ENCODE assay signal across 12 cellular contexts in the genomic region with DNA sequence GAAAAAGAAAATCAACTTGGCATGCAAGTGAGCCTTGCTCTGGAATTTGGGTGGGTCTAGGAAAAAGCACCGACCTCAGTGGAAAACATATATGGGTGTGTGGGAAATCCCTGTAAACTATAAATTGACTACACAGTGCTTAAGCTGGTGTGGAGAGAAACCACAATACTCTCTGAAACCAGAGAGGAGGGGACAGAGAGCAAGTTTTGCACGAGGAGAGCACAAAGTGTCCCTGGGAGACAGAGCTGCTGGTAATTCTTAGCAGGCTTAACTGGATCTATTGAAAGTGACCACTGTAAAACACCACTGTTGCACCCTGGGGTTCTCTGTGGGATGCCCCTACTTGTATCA. TPM values are rescaled to one million over a fixed set of nuclear protein-coding genes. Genes with fewer than 3 reads are reported as not detected.
DNase-seq lines count a peak whose midpoint lies in the region; ATAC-seq, FAIRE-seq and TF ChIP-seq lines count a peak whose summit lies in the region.
"Had no signal": no experiment of that assay in that cellular context is flagged by ENCODE, and none has a peak within 500 bp of the region (broad histone marks: within the 10 kb centered on the region; RNA-seq: fewer than 3 reads in every experiment).

No MANE protein-coding gene starts in this region.

- peak; percentile 37 for DNase-seq in neural progenitor cell (ENCODE audit: low spot score)
- no peak for DNase-seq in small intestine
- DNase-seq in HT-29 (ENCODE audit: low spot score), result no peak
- DNase-seq in ascending aorta (ENCODE audit: low spot score in 2 of 2), result no peak
- no peak for DNase-seq in NCI-H1694 treated with DMSO at 0.1 percent for 48 hours (lab: John Stamatoyannopoulos, UW)
- DNase-seq: activated naive CD4-positive, alpha-beta T cell treated with Interleukin-2 at 50 U/mL for 16 hours; erythroblast; NCI-H2081 treated with DMSO at 0.1 percent for 48 hours; upper lobe of right lung had no signal

- no peak overlapping the region for H3K4me3 Mint-ChIP-seq in neural progenitor cell

- no peaks in the 10 kb centered on the region for H3K36me3 Mint-ChIP-seq in neural progenitor cell

- no peak for FAIRE-seq in small intestine (lab: Jason Lieb, UNC)

- H3K4me1 Mint-ChIP-seq in neural progenitor cell, result no peaks in the 10 kb centered on the region

- TF ChIP-seq CTCF in neural progenitor cell (IDR thresholded peaks at IDR 0.05), result no peak
- TF ChIP-seq CTCF in ascending aorta (IDR thresholded peaks at IDR 0.05), result no peak

- peaks cover 5% of the 10 kb centered on the region for H3F3A ChIP-seq in neural progenitor cell (ENCODE audit: low read depth)

- H3K9ac ChIP-seq in neural progenitor cell, result no peak overlapping the region

- H3K27me3 Mint-ChIP-seq in neural progenitor cell (ENCODE audit: insufficient read depth, low read depth), result peaks cover 1% of the 10 kb centered on the region

- no peaks in the 10 kb centered on the region for H3K9me3 ChIP-seq in neural progenitor cell (ENCODE audit: low read depth)
- no peaks in the 10 kb centered on the region for H3K9me3 ChIP-seq in small intestine (ENCODE audit: control insufficient read depth, low read depth)
- no peaks in the 10 kb centered on the region for H3K9me3 ChIP-seq in ascending aorta
- H3K9me3 ChIP-seq: upper lobe of right lung had no signal

- H3K27ac ChIP-seq in neural progenitor cell (no peak overlapping the region), small intestine (ENCODE audit: low read depth in 1 of 2, low read length in 1 of 2) (no peak overlapping the region), ascending aorta (no peak overlapping the region)
- H3K27ac ChIP-seq: upper lobe of right lung had no signal

- H3K4me3 ChIP-seq in neural progenitor cell (no peak overlapping the region), small intestine (ENCODE audit: low read depth in 1 of 2, low read length in 2 of 2) (no peak overlapping the region), ascending aorta (no peak overlapping the region)
- H3K4me3 ChIP-seq: upper lobe of right lung had no signal

- 29 to 39% (median 35%) methylated on average over 2 of the region's 2 CpGs for WGBS in small intestine, 3 donors

- H3K27ac Mint-ChIP-seq in neural progenitor cell, result no peak overlapping the region

- H3K4me1 ChIP-seq in neural progenitor cell (peaks cover 13% of the 10 kb centered on the region), small intestine (ENCODE audit: control insufficient read depth in 2 of 2, insufficient read depth in 1 of 2, low read depth in 1 of 2, low read length in 1 of 2) (no peaks in the 10 kb centered on the region), ascending aorta (peaks cover 3 to 17% of the 10 kb centered on the region in 2 donors)

- no peak overlapping the region for H2AFZ ChIP-seq in neural progenitor cell (replicated peaks)

- peak; percentile 77 for ATAC-seq in GM18873 (IDR thresholded peaks at IDR 0.05; ENCODE audit: low FRiP score, unreplicated experiment)
- peak; percentile 78 for ATAC-seq in GM21723 (IDR thresholded peaks at IDR 0.05; ENCODE audit: unreplicated experiment)
- ATAC-seq in HG03457 (IDR thresholded peaks at IDR 0.05; ENCODE audit: unreplicated experiment), result peak; percentile 78
- ATAC-seq: upper lobe of right lung had no signal

- intact Hi-C loops in ascending aorta (cut with DNase I), result no loop called here

- H3K79me2 ChIP-seq in neural progenitor cell (ENCODE audit: low read depth), result no peaks in the 10 kb centered on the region

- no peaks in the 10 kb centered on the region for H3K27me3 ChIP-seq in neural progenitor cell
- no peaks in the 10 kb centered on the region for H3K27me3 ChIP-seq in small intestine (ENCODE audit: control insufficient read depth in 2 of 2, insufficient read depth in 2 of 2, low read length in 2 of 2)
- H3K27me3 ChIP-seq in ascending aorta, result no peaks in the 10 kb centered on the region
- H3K27me3 ChIP-seq: upper lobe of right lung had no signal

- H4K20me1 ChIP-seq in neural progenitor cell (ENCODE audit: low read depth), result no peaks in the 10 kb centered on the region

- no peaks in the 10 kb centered on the region for H3K36me3 ChIP-seq in neural progenitor cell
- no peaks in the 10 kb centered on the region for H3K36me3 ChIP-seq in small intestine (ENCODE audit: control insufficient read depth in 2 of 2, insufficient read depth in 2 of 2, low read length in 2 of 2)
- H3K36me3 ChIP-seq in ascending aorta, result no peaks in the 10 kb centered on the region
- H3K36me3 ChIP-seq: upper lobe of right lung had no signal

- no peaks in the 10 kb centered on the region for H3K9me3 Mint-ChIP-seq in neural progenitor cell

- peak overlapping the region; percentile 0 for H3K4me2 ChIP-seq in neural progenitor cell

RNA-seq across cellular contexts. Expression of gene KCNJ15, which starts 12.8 kb away (rescaled TPM):
- total RNA-seq in neural progenitor cell (ENCODE audit: low replicate concordance) (not detected in 2 replicates), ascending aorta (17.5 TPM)
- 1 to 10 TPM in 1 of 3 donors, under 1 TPM in 2; 0.12 to 1.1 (median 0.22) TPM for polyA plus RNA-seq in small intestine
- not detected in 2 replicates for total RNA-seq in HT-29 (2014; rRNA removed; shearing (Covaris generic))

Comparison
In these comparisons a context has a peak if more than half of its experiments do, and no peak if none do; other contexts are left out.
1. RNA of gene KCNJ15, which starts 12.8 kb away (total RNA-seq): 17.5 TPM in ascending aorta (single experiment); not detected in neural progenitor cell and not detected in HT-29; every median in the first group is over 10 times any median in the second.
2. Peak in every context shown above with its lines, with median percentiles within 50 percentile points of each other: ATAC-seq.